13 cellular contexts compared by ENCODE assay signal in genomic region chrX:42678133-42678532, GRCh38.
DNase-seq lines count a peak whose midpoint lies in the region; ATAC-seq and TF ChIP-seq lines count a peak whose summit lies in the region.
"Had no signal": no experiment of that assay in that cellular context is flagged by ENCODE, and none has a peak within 500 bp of the region (broad histone marks: within the 10 kb centered on the region; RNA-seq: fewer than 3 reads in every experiment).

No MANE protein-coding gene starts in this region.

- intact Hi-C loops in stomach (cut with DNase I; ENCODE audit: low total_unique reads) = no loop called here

- ATAC-seq in GM18907 (IDR thresholded peaks at IDR 0.05; ENCODE audit: unreplicated experiment) = no peak
- ATAC-seq: stimulated activated memory B cell treated with anti-CD40 and anti-IgM and Interleukin-4, amounts not matched to agents 10 μg/mL and 1 μg/mL and 100 μg/mL, for 72 hours had no signal

- H3K4me3 ChIP-seq in fibroblast of mammary gland (ENCODE audit: control insufficient read depth, low read depth, low read length) (no peak overlapping the region), stomach (no peak overlapping the region)

- peaks cover 0 to 10% (median 0%) of the 10 kb centered on the region in 4 donors for H3K4me1 ChIP-seq in stomach

- no peaks in the 10 kb centered on the region for H3K36me3 ChIP-seq in stomach

- H3K27ac ChIP-seq in stomach = no peak overlapping the region

- peak; percentile 6 for TF ChIP-seq CTCF in fibroblast of mammary gland (conservative IDR thresholded peaks at IDR 0.05; ENCODE audit: control insufficient read depth, insufficient read depth, low read depth, low read length)
- peak in 2 of 7 experiments; percentile 11 to 15 for TF ChIP-seq CTCF in stomach (IDR thresholded peaks at IDR 0.05)

- no peaks in the 10 kb centered on the region for H3K27me3 ChIP-seq in stomach

- 39 to 76% (median 67%) methylated on average over 6 of the region's 6 CpGs for WGBS in stomach, 5 donors

- no peaks in the 10 kb centered on the region for H3K9me3 ChIP-seq in stomach

- TF ChIP-seq POLR2A in stomach (IDR thresholded peaks at IDR 0.05) = no peak

- no peak for TF ChIP-seq EP300 in stomach (IDR thresholded peaks at IDR 0.05)

- peak; percentile 15 for DNase-seq in NCI-H748 (lab: John Stamatoyannopoulos, UW; ENCODE audit: unreplicated experiment)
- DNase-seq in NCI-H748 treated with DMSO at 0.1 percent for 48 hours (lab: John Stamatoyannopoulos, UW) = no peak
- peak; percentile 3 to 56 for DNase-seq in NCI-H446 (lab: John Stamatoyannopoulos, UW)
- peak; percentile 25 for DNase-seq in fibroblast of mammary gland (ENCODE audit: low read depth)
- peak; percentile 46 for DNase-seq in stomach
- no peak for DNase-seq in superior temporal gyrus (ENCODE audit: extremely low spot score)
- DNase-seq in NOMO-1 (lab: John Stamatoyannopoulos, UW; ENCODE audit: unreplicated experiment in 2 of 2) = no peak
- DNase-seq: anterior cingulate cortex, erythroblast, islet precursor cell, MV-4-11 had no signal

Comparison
In these comparisons a context has a peak if more than half of its experiments do, and no peak if none do; other contexts are left out.
1. DNase-seq: peak in NCI-H748 (single experiment), NCI-H446 (2 of 2), fibroblast of mammary gland (single experiment) and stomach (single experiment); none in NCI-H748 treated with DMSO at 0.1 percent for 48 hours (single experiment), superior temporal gyrus (single experiment) and NOMO-1 (0 of 2).